Comparison of ENCODE assay signal across 21 cellular contexts in the genomic region with DNA sequence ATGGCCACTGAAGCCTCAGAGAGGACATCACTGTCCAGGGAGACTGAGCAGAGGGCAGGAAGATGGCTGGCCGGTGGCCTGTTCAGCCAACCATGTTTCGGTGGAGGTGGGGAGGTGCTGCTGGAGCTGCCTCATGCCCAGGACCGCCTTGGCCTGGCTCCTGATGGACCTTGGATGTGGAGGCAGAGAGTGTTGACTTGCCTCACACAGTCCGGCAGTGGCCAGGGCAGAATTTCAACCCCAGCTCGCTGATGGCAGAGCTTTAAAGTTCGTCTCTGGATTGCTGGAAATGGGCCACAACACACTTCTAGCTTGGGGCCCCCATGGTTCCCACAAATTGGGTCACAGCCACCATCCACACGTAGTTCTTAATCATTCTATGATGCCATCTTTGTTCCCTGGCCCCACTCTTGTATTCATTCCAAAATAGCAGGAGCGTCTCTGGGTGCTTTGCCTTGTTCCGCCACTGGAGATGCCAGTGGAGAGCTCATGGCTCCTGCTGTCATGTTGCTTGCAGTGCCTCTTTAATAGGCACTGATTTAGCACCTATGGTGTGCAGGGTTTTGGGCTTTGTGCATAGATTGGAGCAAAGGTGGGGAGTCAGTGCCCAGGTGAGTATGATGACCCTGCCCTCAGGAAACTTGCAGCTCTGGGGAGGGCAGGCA. TPM values are rescaled to one million over a fixed set of nuclear protein-coding genes. Genes with fewer than 3 reads are reported as not detected.
"Had no signal": no experiment of that assay in that cellular context is flagged by ENCODE, and none has a peak within 500 bp of the region (broad histone marks: within the 10 kb centered on the region; RNA-seq: fewer than 3 reads in every experiment).

No MANE protein-coding gene starts in this region.

- H3K9me3 ChIP-seq: neutrophil, tibial artery had no signal

- DNase-seq: activated B cell treated with CpG ODN at 0.5 μM for 24 hours; activated CD4-positive, alpha-beta memory T cell treated with anti-CD3 and anti-CD28 coated beads for 36 hours; activated CD4-positive, alpha-beta T cell treated with anti-CD3 and anti-CD28 coated beads for 4 hours; activated T-cell treated with anti-CD3 and anti-CD28 coated beads for 4 hours; dermis blood vessel endothelial cell; effector memory CD4-positive, alpha-beta T cell; foreskin fibroblast; islet precursor cell; left ventricle myocardium superior; naive thymus-derived CD4-positive, alpha-beta T cell; retina; stimulated activated CD4-positive, alpha-beta T cell treated with anti-CD3 and anti-CD28 coated beads, Interleukin-2, amount 100 ng/mL, for 24 hours; stimulated activated naive CD8-positive, alpha-beta T cell treated with anti-CD3 and anti-CD28 coated beads, Interleukin-15, Interleukin-2, amounts not matched to agents 100 U/mL and 50 U/mL, for 24 hours; T-cell; tibial artery had no signal

- H3K27ac ChIP-seq: cardiac muscle cell, neutrophil, tibial artery had no signal

- H3K4me3 ChIP-seq: cardiac muscle cell, tibial artery had no signal

- H3K9me3 Mint-ChIP-seq: activated B cell treated with CpG ODN at 0.5 μM for 24 hours; activated CD4-positive, alpha-beta memory T cell treated with anti-CD3 and anti-CD28 coated beads for 36 hours; activated T-helper 1 cell treated with anti-CD3 and anti-CD28 coated beads, Interleukin-12 subunit alpha, Interleukin-12 subunit beta, Interleukin-2, Interleukin-4 antibody, amounts not matched to agents 30 ng/mL and 10 ng/mL and 1 ng/mL, durations not matched to agents 14 hours and 24 hours and 36 hours; memory B cell; T-cell had no signal

- H3K27ac Mint-ChIP-seq: activated B cell treated with CpG ODN at 0.5 μM for 24 hours; activated CD4-positive, alpha-beta memory T cell treated with anti-CD3 and anti-CD28 coated beads for 36 hours; activated naive CD8-positive, alpha-beta T cell; activated T-helper 1 cell treated with anti-CD3 and anti-CD28 coated beads, Interleukin-12 subunit alpha, Interleukin-12 subunit beta, Interleukin-2, Interleukin-4 antibody, amounts not matched to agents 30 ng/mL and 10 ng/mL and 1 ng/mL, durations not matched to agents 14 hours and 24 hours and 36 hours; memory B cell; naive thymus-derived CD4-positive, alpha-beta T cell; T-cell had no signal

- H3K4me3 Mint-ChIP-seq: activated B cell treated with CpG ODN at 0.5 μM for 24 hours; activated CD4-positive, alpha-beta memory T cell treated with anti-CD3 and anti-CD28 coated beads for 36 hours; activated naive CD8-positive, alpha-beta T cell; activated T-helper 1 cell treated with anti-CD3 and anti-CD28 coated beads, Interleukin-12 subunit alpha, Interleukin-12 subunit beta, Interleukin-2, Interleukin-4 antibody, amounts not matched to agents 30 ng/mL and 10 ng/mL and 1 ng/mL, durations not matched to agents 14 hours and 24 hours and 36 hours; memory B cell; naive thymus-derived CD4-positive, alpha-beta T cell; T-cell had no signal

- ATAC-seq: left ventricle myocardium superior; naive thymus-derived CD4-positive, alpha-beta T cell; stimulated activated naive CD8-positive, alpha-beta T cell treated with anti-CD3 and anti-CD28 coated beads, Interleukin-15, Interleukin-2, amounts not matched to agents 100 U/mL and 50 U/mL, for 24 hours; T-cell had no signal

- H3K36me3 ChIP-seq: cardiac muscle cell, neutrophil, tibial artery had no signal

- H3K36me3 Mint-ChIP-seq: activated CD4-positive, alpha-beta memory T cell treated with anti-CD3 and anti-CD28 coated beads for 36 hours; activated naive CD8-positive, alpha-beta T cell; T-cell had no signal

- H3K4me1 Mint-ChIP-seq: activated B cell treated with CpG ODN at 0.5 μM for 24 hours, T-cell had no signal

RNA-seq across cellular contexts. Expression of a gene that starts 5.6 kb away (rescaled TPM):
- polyA plus RNA-seq: naive thymus-derived CD4-positive, alpha-beta T cell had no signal

RNA-seq across cellular contexts. Expression of a gene that starts 16.1 kb away (rescaled TPM):
- total RNA-seq: mucosa of gallbladder had no signal
- polyA plus RNA-seq: cardiac muscle cell; naive thymus-derived CD4-positive, alpha-beta T cell had no signal

RNA-seq across cellular contexts. Expression of a gene that starts 31.4 kb away (rescaled TPM):
- total RNA-seq: activated T-helper 1 cell treated with anti-CD3 and anti-CD28 coated beads, Interleukin-12 subunit alpha, Interleukin-12 subunit beta, Interleukin-2, Interleukin-4 antibody, amounts not matched to agents 30 ng/mL and 10 ng/mL and 1 ng/mL, durations not matched to agents 14 hours and 24 hours and 36 hours; dermis blood vessel endothelial cell; left ventricle myocardium superior had no signal
